In the genomic region with DNA sequence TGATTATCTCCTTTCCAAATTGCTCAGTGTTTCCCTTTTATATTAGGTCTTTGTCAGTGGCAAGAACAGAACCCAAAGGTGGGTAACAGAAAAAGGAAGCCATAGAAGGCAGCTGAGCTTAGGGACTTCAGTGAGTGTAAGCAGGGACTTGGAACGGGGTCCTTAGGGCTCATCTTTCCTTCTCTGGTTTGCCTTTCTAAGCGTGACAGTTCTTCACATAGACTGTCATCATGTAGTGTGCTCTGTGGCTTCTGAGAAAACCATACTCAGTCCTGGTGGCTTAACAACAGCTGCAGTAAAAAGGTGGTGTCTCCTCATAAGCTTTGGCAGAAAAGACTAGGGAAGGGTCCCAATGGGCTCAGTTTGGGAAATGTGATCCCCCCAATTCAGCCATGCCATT, we compare ENCODE assay signal across 19 cellular contexts.
DNase-seq lines count a peak whose midpoint lies in the region; ATAC-seq lines count a peak whose summit lies in the region.
"Had no signal": no experiment of that assay in that cellular context is flagged by ENCODE, and none has a peak within 500 bp of the region (broad histone marks: within the 10 kb centered on the region; RNA-seq: fewer than 3 reads in every experiment).

No MANE protein-coding gene starts in this region.

- H3K36me3 Mint-ChIP-seq in activated T-cell treated with anti-CD3 and anti-CD28 coated beads, Interleukin-2, amount 50 U/mL, for 72 hours (ENCODE audit: insufficient read depth in 2 of 2) = peaks cover 1 to 2% of the 10 kb centered on the region in 2 donors

- H3K27ac Mint-ChIP-seq in activated T-cell treated with anti-CD3 and anti-CD28 coated beads, Interleukin-2, amount 50 U/mL, for 72 hours = no peak overlapping the region
- H3K27ac Mint-ChIP-seq: GM23338 had no signal

- peak; percentile 71 for DNase-seq in Jurkat, Clone E6-1 (ENCODE audit: low read depth, low spot score)
- no peak for DNase-seq in NCI-H510A treated with DMSO at 0.1 percent for 48 hours (lab: John Stamatoyannopoulos, UW)
- DNase-seq in activated T-cell treated with anti-CD3 and anti-CD28 coated beads, Interleukin-2, amount 50 U/mL, for 72 hours = no peak
- DNase-seq in NCI-H2196 treated with DMSO at 0.1 percent for 48 hours (lab: John Stamatoyannopoulos, UW; ENCODE audit: unreplicated experiment) = no peak
- no peak for DNase-seq in DMS153 treated with DMSO at 0.1 percent for 48 hours (lab: John Stamatoyannopoulos, UW; ENCODE audit: unreplicated experiment)
- DNase-seq: AML-193, Caco-2, DMS79, MM.1S, NCI-H1105 treated with DMSO at 0.1 percent for 48 hours, NCI-H187, NCI-H446, NCI-H748 treated with DMSO at 0.1 percent for 48 hours, PC-9 had no signal

- H3K4me3 Mint-ChIP-seq in activated T-cell treated with anti-CD3 and anti-CD28 coated beads, Interleukin-2, amount 50 U/mL, for 72 hours = no peak overlapping the region
- H3K4me3 Mint-ChIP-seq: GM23338 had no signal

- H3K4me1 Mint-ChIP-seq in activated T-cell treated with anti-CD3 and anti-CD28 coated beads, Interleukin-2, amount 50 U/mL, for 72 hours (ENCODE audit: low read depth) = peaks cover 19% of the 10 kb centered on the region

- peak; percentile 79 for ATAC-seq in GM18511 (IDR thresholded peaks at IDR 0.05; ENCODE audit: unreplicated experiment)
- peak; percentile 81 for ATAC-seq in GM19395 (IDR thresholded peaks at IDR 0.05; ENCODE audit: unreplicated experiment)
- ATAC-seq in HG02884 (IDR thresholded peaks at IDR 0.05; ENCODE audit: unreplicated experiment) = peak; percentile 61
- ATAC-seq in activated T-cell treated with anti-CD3 and anti-CD28 coated beads, Interleukin-2, amount 50 U/mL, for 72 hours (replicated peaks in 1 of 2) = no peak
- ATAC-seq: GM23338, HepG2 had no signal

- H3K9me3 Mint-ChIP-seq in activated T-cell treated with anti-CD3 and anti-CD28 coated beads, Interleukin-2, amount 50 U/mL, for 72 hours = no peaks in the 10 kb centered on the region
- H3K9me3 Mint-ChIP-seq: GM23338 had no signal

- no peak overlapping the region for H3K4me3 ChIP-seq in Jurkat, Clone E6-1 (ENCODE audit: low read length)
- H3K4me3 ChIP-seq: GM23338, PC-9 had no signal

- H3K27me3 Mint-ChIP-seq in activated T-cell treated with anti-CD3 and anti-CD28 coated beads, Interleukin-2, amount 50 U/mL, for 72 hours (ENCODE audit: low read depth) = no peaks in the 10 kb centered on the region

Comparison
In these comparisons a context has a peak if more than half of its experiments do, and no peak if none do; other contexts are left out.
1. ATAC-seq: peak in GM18511 (single experiment), GM19395 (single experiment) and HG02884 (single experiment); none in activated T-cell treated with anti-CD3 and anti-CD28 coated beads, Interleukin-2, amount 50 U/mL, for 72 hours (0 of 2).